ENCODE assay signal across 10 cellular contexts in the genomic region with DNA sequence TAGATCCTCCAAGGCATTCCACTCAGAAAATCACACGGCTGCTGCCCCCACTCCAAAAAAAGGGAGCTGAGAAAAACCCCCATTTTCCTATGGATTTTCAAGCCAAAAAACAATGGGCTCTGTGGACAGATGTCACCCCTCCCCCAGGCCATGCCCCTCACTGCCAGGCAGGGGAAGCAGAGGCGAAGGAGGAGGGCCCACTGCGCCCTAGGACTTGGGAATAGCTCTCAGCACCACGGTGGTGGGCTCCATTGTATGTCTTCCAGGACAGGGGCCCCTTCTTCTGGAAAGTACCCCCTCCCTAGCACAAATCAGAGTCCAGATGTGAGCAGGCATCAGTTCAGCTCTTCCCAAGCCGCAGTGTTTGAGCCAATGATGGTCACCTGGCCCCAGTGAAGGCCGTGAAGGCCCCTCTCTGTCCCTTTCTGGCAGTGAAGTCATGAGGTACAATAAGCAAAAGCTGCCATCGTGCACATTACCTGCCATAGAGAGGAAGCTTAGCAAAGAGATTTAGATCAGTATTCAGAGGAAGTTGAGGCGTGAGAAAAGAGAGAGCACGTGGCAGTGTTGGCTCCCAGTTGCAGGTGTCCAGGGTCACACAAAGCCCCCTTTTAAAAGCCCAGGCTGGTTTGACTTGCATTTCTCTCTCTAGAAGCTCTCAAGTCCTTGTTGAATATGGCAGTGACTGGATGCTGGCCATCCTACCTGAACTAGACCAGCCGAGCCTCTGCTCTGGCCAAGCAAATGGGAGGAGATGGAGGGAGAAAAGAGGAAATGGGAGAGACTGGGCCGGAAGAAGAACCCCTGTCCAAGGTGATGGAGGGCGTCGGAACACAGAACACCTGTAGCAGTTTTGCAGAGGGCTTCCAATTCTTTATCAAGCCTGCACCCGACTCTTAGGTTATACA.
DNase-seq lines count a peak whose midpoint lies in the region; ATAC-seq and TF ChIP-seq lines count a peak whose summit lies in the region.
"Had no signal": no experiment of that assay in that cellular context is flagged by ENCODE, and none has a peak within 500 bp of the region (broad histone marks: within the 10 kb centered on the region; RNA-seq: fewer than 3 reads in every experiment).

No MANE protein-coding gene starts in this region.

- H3K36me3 ChIP-seq in GM23248 (ENCODE audit: low read depth), result no peaks in the 10 kb centered on the region
- H3K36me3 ChIP-seq in gastroesophageal sphincter, result no peaks in the 10 kb centered on the region
- H3K36me3 ChIP-seq in spleen, result no peaks in the 10 kb centered on the region

- peak overlapping the region; percentile 74 for H3K4me2 ChIP-seq in GM23248 (ENCODE audit: unreplicated experiment)

- in situ Hi-C loops in GM23248 (cut with MboI), result loop anchor here (10.0 kb wide), 3 partner anchors 105 to 365 kb away; a partner anchor contains a TSS

- H3K9me3 ChIP-seq in GM23248 (ENCODE audit: low read depth), result no peaks in the 10 kb centered on the region
- H3K9me3 ChIP-seq in gastroesophageal sphincter, result no peaks in the 10 kb centered on the region
- no peaks in the 10 kb centered on the region for H3K9me3 ChIP-seq in spleen

- H3F3A ChIP-seq in GM23248 (ENCODE audit: insufficient read depth), result peaks cover 72% of the 10 kb centered on the region

- H3K27me3 ChIP-seq in GM23248 (replicated peaks; ENCODE audit: insufficient read depth), result no peaks in the 10 kb centered on the region
- no peaks in the 10 kb centered on the region for H3K27me3 ChIP-seq in gastroesophageal sphincter
- no peaks in the 10 kb centered on the region for H3K27me3 ChIP-seq in spleen (replicated peaks in 1 of 7)

- no peak for TF ChIP-seq POLR2A in gastroesophageal sphincter (IDR thresholded peaks at IDR 0.05)
- no peak for TF ChIP-seq POLR2A in spleen (IDR thresholded peaks at IDR 0.05)

- H3K9ac ChIP-seq in GM23248, result peak overlapping the region; percentile 83

- no peak for TF ChIP-seq CTCF in gastroesophageal sphincter (IDR thresholded peaks at IDR 0.05)
- no peak for TF ChIP-seq CTCF in spleen (IDR thresholded peaks at IDR 0.05 in 8 of 11, conservative IDR thresholded peaks at IDR 0.05 in 3 of 11)

- H3K4me3 ChIP-seq in GM23248 (0 out of 2 replicates have a peak overlapping the region, but pooled peaks have one; percentile 0), gastroesophageal sphincter (peak overlapping the region in 1 of 2 donors; percentile 23), spleen (peak overlapping the region in 3 of 8 donors; percentile 1 to 58 (median 6))

- H3K4me1 ChIP-seq in GM23248 (ENCODE audit: insufficient read depth), result peaks cover 69% of the 10 kb centered on the region
- H3K4me1 ChIP-seq in gastroesophageal sphincter, result peaks cover 16 to 64% (median 34%) of the 10 kb centered on the region in 3 donors
- peaks cover 40 to 100% (median 80%) of the 10 kb centered on the region in 6 donors for H3K4me1 ChIP-seq in spleen

- TF ChIP-seq EP300 in gastroesophageal sphincter (IDR thresholded peaks at IDR 0.05), result no peak

- no peaks in the 10 kb centered on the region for H4K20me1 ChIP-seq in GM23248 (ENCODE audit: insufficient read depth)

- ATAC-seq in gastroesophageal sphincter (no peak), GM19324 (IDR thresholded peaks at IDR 0.05; ENCODE audit: low FRiP score, unreplicated experiment) (no peak), HG03039 (IDR thresholded peaks at IDR 0.05; ENCODE audit: unreplicated experiment) (no peak), GM19328 (IDR thresholded peaks at IDR 0.05; ENCODE audit: unreplicated experiment) (no peak), HG02885 (IDR thresholded peaks at IDR 0.05; ENCODE audit: poor library complexity, unreplicated experiment) (no peak)

- peaks cover 12% of the 10 kb centered on the region for H3K36me3 Mint-ChIP-seq in T-helper 1 cell treated with Interleukin-12 subunit alpha and Interleukin-12 subunit beta and Interleukin-4 antibody, amounts not matched to agents 30 μg/mL and 1 μg/mL, for 36 hours (ENCODE audit: low read depth)

- H3K4me1 Mint-ChIP-seq in T-helper 1 cell treated with Interleukin-12 subunit alpha and Interleukin-12 subunit beta and Interleukin-4 antibody, amounts not matched to agents 30 μg/mL and 1 μg/mL, for 36 hours (ENCODE audit: low read depth), result peaks cover 79% of the 10 kb centered on the region

- H3K27me3 Mint-ChIP-seq in T-helper 1 cell treated with Interleukin-12 subunit alpha and Interleukin-12 subunit beta and Interleukin-4 antibody, amounts not matched to agents 30 μg/mL and 1 μg/mL, for 36 hours (ENCODE audit: low read depth), result no peaks in the 10 kb centered on the region

- H3K79me2 ChIP-seq in GM23248 (ENCODE audit: insufficient read depth), result no peaks in the 10 kb centered on the region

- peaks cover 5% of the 10 kb centered on the region for H3K9me3 Mint-ChIP-seq in T-helper 1 cell treated with Interleukin-12 subunit alpha and Interleukin-12 subunit beta and Interleukin-4 antibody, amounts not matched to agents 30 μg/mL and 1 μg/mL, for 36 hours

- H3K4me3 Mint-ChIP-seq in T-helper 1 cell treated with Interleukin-12 subunit alpha and Interleukin-12 subunit beta and Interleukin-4 antibody, amounts not matched to agents 30 μg/mL and 1 μg/mL, for 36 hours, result peak overlapping the region; percentile 53

- peak overlapping the region; percentile 99 for H3K27ac ChIP-seq in GM23248
- H3K27ac ChIP-seq in gastroesophageal sphincter, result peak overlapping the region; percentile 91 to 97 (median 95)
- peak overlapping the region; percentile 84 to 96 (median 93) for H3K27ac ChIP-seq in spleen

- peak overlapping the region; percentile 92 for H3K27ac Mint-ChIP-seq in T-helper 1 cell treated with Interleukin-12 subunit alpha and Interleukin-12 subunit beta and Interleukin-4 antibody, amounts not matched to agents 30 μg/mL and 1 μg/mL, for 36 hours

- intact Hi-C loops in spleen (cut with DNase I; ENCODE audit: low total_unique reads), result loop anchor here (10.0 kb wide), 1 partner anchor 105 kb away; no protein-coding TSS in a partner anchor

- H3K9me2 ChIP-seq in GM23248 (ENCODE audit: insufficient read depth), result no peaks in the 10 kb centered on the region

- no peak overlapping the region for H2AFZ ChIP-seq in GM23248

- WGBS in GM23248 (ENCODE audit: low coverage in 1 of 2, low lambda C conversion rate in 2 of 2, missing lambda C conversion rate in 2 of 2), 2 experiments, result 81 to 84% methylated on average over 14 of the region's 14 CpGs
- WGBS in gastroesophageal sphincter (ENCODE audit: low coverage in 1 of 2), 2 donors, result 76 to 90% methylated on average over 2 to 7 of the region's 14 CpGs
- 37 to 55% (median 40%) methylated on average over 12 to 14 of the region's 14 CpGs for WGBS in spleen, 5 donors

- DNase-seq in GM23248, result no peak
- DNase-seq in spleen, result no peak
- DNase-seq: activated CD8-positive, alpha-beta memory T cell treated with anti-CD3 and anti-CD28 coated beads, Interleukin-2, amount 50 U/mL, for 48 hours; NCI-H2029 treated with DMSO at 0.1 percent for 48 hours had no signal
